ENCODE assay signal across 15 cellular contexts in genomic region chr2:223735659-223736244, GRCh38.
DNase-seq lines count a peak whose midpoint lies in the region; ATAC-seq, FAIRE-seq and TF ChIP-seq lines count a peak whose summit lies in the region.
"Had no signal": no experiment of that assay in that cellular context is flagged by ENCODE, and none has a peak within 500 bp of the region (broad histone marks: within the 10 kb centered on the region; RNA-seq: fewer than 3 reads in every experiment).

No MANE protein-coding gene starts in this region.

- in situ Hi-C loops in Panc1 (cut with HindIII; ENCODE audit: low pct_unique_long_range_greater_than_20kb, low sequenced_read_pairs) = no loop called here

- TF ChIP-seq CTCF in Panc1 (IDR thresholded peaks at IDR 0.05) = no peak
- no peak for TF ChIP-seq CTCF in osteoblast (IDR thresholded peaks at IDR 0.05; ENCODE audit: extremely low read depth, low read depth, low read length)

- POLR2A ChIA-PET in Panc1 (lab: Charles Lee) = no interaction called here

- no TSS peak for BruUV-seq in Panc1 (replicated peaks; lab: Mats Ljungman, UMichigan)

- peaks cover 6 to 22% (median 15%) of the 10 kb centered on the region in 11 experiments; a peak in 21 of 22 replicates for H3K9me3 ChIP-seq in BLaER1 treated with 17β-estradiol and CSF1 and Interleukin-3, amounts not matched to agents 10 nM and 100 nM (replicated peaks in 1 of 11)
- H3K9me3 ChIP-seq in Panc1 (ENCODE audit: control insufficient read depth, insufficient read depth, low read depth, low read length) = no peaks in the 10 kb centered on the region; the same call in 1 of the 2 replicates
- H3K9me3 ChIP-seq in osteoblast (ENCODE audit: low read depth, low read length) = no peaks in the 10 kb centered on the region

- CTCF ChIA-PET in Panc1 (lab: Charles Lee) = no interaction called here

- H3K79me2 ChIP-seq in osteoblast (ENCODE audit: insufficient read depth, low read length) = no peaks in the 10 kb centered on the region

- no peak overlapping the region for H3K9ac ChIP-seq in BLaER1 treated with 17β-estradiol and CSF1 and Interleukin-3, amounts not matched to agents 10 nM and 100 nM

- peak; percentile 39 for DNase-seq in Panc1 (ENCODE audit: low read depth, low spot score)
- peak; percentile 89 for DNase-seq in osteoblast (ENCODE audit: insufficient read length, low spot score, missing footprints)
- DNase-seq in stimulated activated CD4-positive, alpha-beta T cell treated with anti-CD3 and anti-CD28 coated beads, Interleukin-1b, Interleukin-23, amount 100 ng/mL, for 48 hours = no peak
- DNase-seq in activated effector memory CD4-positive, alpha-beta T cell treated with anti-CD3 and anti-CD28 coated beads, Interleukin-2, amount 50 U/mL, for 16 hours = no peak
- no peak for DNase-seq in RCC 7860 (ENCODE audit: low spot score)
- DNase-seq in DMS79 (lab: John Stamatoyannopoulos, UW) = no peak
- DNase-seq: activated CD4-positive, alpha-beta T cell treated with anti-CD3 and anti-CD28 coated beads, Interleukin-2, amount 50 U/mL, for 48 hours; activated effector memory CD4-positive, alpha-beta T cell treated with Interleukin-2 at 50 U/mL for 16 hours; NCI-H2171 treated with DMSO at 0.1 percent for 48 hours; occipital lobe; OCI-M1 had no signal

- H3K4me2 ChIP-seq in BLaER1 treated with 17β-estradiol and CSF1 and Interleukin-3, amounts not matched to agents 10 nM and 100 nM = peak overlapping the region in 9 of 11 experiments; percentile 9 to 53 (median 27); a peak in 12 of 22 replicates
- H3K4me2 ChIP-seq in osteoblast (ENCODE audit: insufficient read depth, low read length) = peak overlapping the region; percentile 8

- intact Hi-C loops in Panc1 (cut with micrococcal nuclease; ENCODE audit: unreplicated experiment) = no loop called here

- H3K27me3 ChIP-seq in BLaER1 treated with 17β-estradiol and CSF1 and Interleukin-3, amounts not matched to agents 10 nM and 100 nM = no peaks in the 10 kb centered on the region
- H3K27me3 ChIP-seq in Panc1 (ENCODE audit: control insufficient read depth, insufficient read depth, low read length) (no peaks in the 10 kb centered on the region), osteoblast (ENCODE audit: insufficient read depth, low read length) (no peaks in the 10 kb centered on the region)

- ATAC-seq in Panc1 (peak; percentile 63; the same call in 1 of the 2 replicates), esophagus mucosa (peak; percentile 63)
- ATAC-seq: GM12878; stimulated activated effector memory CD8-positive, alpha-beta T cell treated with anti-CD3 and anti-CD28 coated beads, Interleukin-12 subunit alpha, Interleukin-12 subunit beta, amount 100 ng/mL, for 72 hours had no signal

- no peak overlapping the region for H3K4me3 ChIP-seq in BLaER1 treated with 17β-estradiol and CSF1 and Interleukin-3, amounts not matched to agents 10 nM and 100 nM
- H3K4me3 ChIP-seq in Panc1 (ENCODE audit: low read depth in 2 of 2, low read length in 2 of 2) (no peak overlapping the region), osteoblast (ENCODE audit: insufficient read depth, low read length) (no peak overlapping the region)
- H3K4me3 ChIP-seq: GM12878 had no signal

- H3K4me1 ChIP-seq in BLaER1 treated with 17β-estradiol and CSF1 and Interleukin-3, amounts not matched to agents 10 nM and 100 nM = peaks cover 5 to 23% (median 9%) of the 10 kb centered on the region in 10 experiments; a peak in 17 of 20 replicates
- H3K4me1 ChIP-seq in Panc1 (ENCODE audit: control insufficient read depth, insufficient read depth, low read length) = no peaks in the 10 kb centered on the region
- H3K4me1 ChIP-seq in osteoblast (ENCODE audit: insufficient read depth, low read length) = peaks cover 38% of the 10 kb centered on the region

- no peaks in the 10 kb centered on the region for H4K20me1 ChIP-seq in BLaER1 treated with 17β-estradiol and CSF1 and Interleukin-3, amounts not matched to agents 10 nM and 100 nM
- H4K20me1 ChIP-seq in osteoblast (ENCODE audit: insufficient read depth, low read length) = no peaks in the 10 kb centered on the region

- FAIRE-seq in RCC 7860 (lab: Jason Lieb, UNC) = no peak
- FAIRE-seq: GM12878 had no signal

- H3K36me3 ChIP-seq in BLaER1 treated with 17β-estradiol and CSF1 and Interleukin-3, amounts not matched to agents 10 nM and 100 nM = no peaks in the 10 kb centered on the region
- H3K36me3 ChIP-seq in Panc1 (ENCODE audit: control insufficient read depth, insufficient read depth, low read length) (no peaks in the 10 kb centered on the region), osteoblast (ENCODE audit: insufficient read depth, low read length) (no peaks in the 10 kb centered on the region)

- peak overlapping the region; percentile 77 for H2AFZ ChIP-seq in osteoblast (ENCODE audit: low read length)

- H3K27ac ChIP-seq in BLaER1 treated with 17β-estradiol and CSF1 and Interleukin-3, amounts not matched to agents 10 nM and 100 nM = no peak overlapping the region
- no peak overlapping the region for H3K27ac ChIP-seq in Panc1 (ENCODE audit: low read length)
- H3K27ac ChIP-seq in osteoblast (ENCODE audit: low read depth, low read length) = peak overlapping the region; percentile 93

Comparison
In these comparisons a context has a peak if more than half of its experiments do, and no peak if none do; other contexts are left out.
1. DNase-seq: peak in Panc1 (single experiment) and osteoblast (single experiment); none in stimulated activated CD4-positive, alpha-beta T cell treated with anti-CD3 and anti-CD28 coated beads, Interleukin-1b, Interleukin-23, amount 100 ng/mL, for 48 hours (single experiment), activated effector memory CD4-positive, alpha-beta T cell treated with anti-CD3 and anti-CD28 coated beads, Interleukin-2, amount 50 U/mL, for 16 hours (single experiment), RCC 7860 (single experiment) and DMS79 (single experiment).